In genomic region chr3:2856793-2857135, GRCh38 we compare ENCODE assay signal across 18 cellular contexts.
DNase-seq lines count a peak whose midpoint lies in the region; TF ChIP-seq lines count a peak whose summit lies in the region.
"Had no signal": no experiment of that assay in that cellular context is flagged by ENCODE, and none has a peak within 500 bp of the region (broad histone marks: within the 10 kb centered on the region; RNA-seq: fewer than 3 reads in every experiment).

No MANE protein-coding gene starts in this region.

- no peaks in the 10 kb centered on the region for H3K4me1 ChIP-seq in colonic mucosa
- H3K4me1 ChIP-seq: BE2C had no signal

- H3K27me3 Mint-ChIP-seq in immature natural killer cell (ENCODE audit: low read depth in 3 of 3) (peaks cover 0 to 6% (median 3%) of the 10 kb centered on the region in 3 donors), nephron progenitor cell (ENCODE audit: low read depth, poor library complexity) (no peaks in the 10 kb centered on the region)
- H3K27me3 Mint-ChIP-seq: CD4-positive, CD25-positive, alpha-beta regulatory T cell had no signal

- H3K27ac Mint-ChIP-seq in immature natural killer cell (peak overlapping the region in 4 of 6 donors; percentile 10 to 71 (median 49)), nephron progenitor cell (peak overlapping the region; percentile 74)
- H3K27ac Mint-ChIP-seq: CD4-positive, CD25-positive, alpha-beta regulatory T cell; H9 had no signal

- H3K4me3 Mint-ChIP-seq in immature natural killer cell (peak overlapping the region in 2 of 5 donors; percentile 19 to 74), nephron progenitor cell (no peak overlapping the region)
- H3K4me3 Mint-ChIP-seq: CD4-positive, CD25-positive, alpha-beta regulatory T cell; H9 had no signal

- intact Hi-C loops in colonic mucosa (cut with DNase I): no loop called here

- TF ChIP-seq CTCF in nephron progenitor cell (IDR thresholded peaks at IDR 0.05) (no peak), colonic mucosa (IDR thresholded peaks at IDR 0.05) (no peak)

- peaks cover 0 to 1% (median 0%) of the 10 kb centered on the region in 6 donors for H3K9me3 Mint-ChIP-seq in immature natural killer cell
- no peaks in the 10 kb centered on the region for H3K9me3 Mint-ChIP-seq in nephron progenitor cell
- H3K9me3 Mint-ChIP-seq: CD8-positive, alpha-beta memory T cell; H9 had no signal

- H3K27ac ChIP-seq in colonic mucosa: no peak overlapping the region
- H3K27ac ChIP-seq: HL-60 had no signal

- H3K4me3 ChIP-seq in colonic mucosa: no peak overlapping the region
- H3K4me3 ChIP-seq: GM12878, K562 had no signal

- no peaks in the 10 kb centered on the region for H3K36me3 Mint-ChIP-seq in immature natural killer cell
- H3K36me3 Mint-ChIP-seq in nephron progenitor cell (ENCODE audit: low read depth): no peaks in the 10 kb centered on the region
- H3K36me3 Mint-ChIP-seq: CD4-positive, CD25-positive, alpha-beta regulatory T cell; CD8-positive, alpha-beta memory T cell had no signal

- in situ Hi-C loops in G401 (cut with HindIII; ENCODE audit: low sequenced_read_pairs): no loop called here

- no peaks in the 10 kb centered on the region for H3K27me3 ChIP-seq in colonic mucosa
- H3K27me3 ChIP-seq: BE2C had no signal

- no peaks in the 10 kb centered on the region for H3K36me3 ChIP-seq in colonic mucosa
- H3K36me3 ChIP-seq: BE2C had no signal

- H3K4me1 Mint-ChIP-seq in immature natural killer cell: peaks cover 19 to 25% of the 10 kb centered on the region in 2 donors
- H3K4me1 Mint-ChIP-seq in nephron progenitor cell: peaks cover 18% of the 10 kb centered on the region
- H3K4me1 Mint-ChIP-seq: CD4-positive, CD25-positive, alpha-beta regulatory T cell had no signal

- H3K9ac ChIP-seq in colonic mucosa (ENCODE audit: low read depth in 2 of 2, low read length in 2 of 2): no peak overlapping the region

- no peaks in the 10 kb centered on the region for H3K9me3 ChIP-seq in colonic mucosa
- H3K9me3 ChIP-seq: BE2C had no signal

- DNase-seq in G401 (ENCODE audit: low spot score) (peak; percentile 6), immature natural killer cell (no peak), nephron progenitor cell (no peak), mucosa of gallbladder (ENCODE audit: low spot score) (no peak), colonic mucosa (no peak), HK-2 (ENCODE audit: unreplicated experiment) (no peak)
- no peak for DNase-seq in activated T-cell treated with anti-CD3 and anti-CD28 coated beads, Interleukin-2, amount 50 U/mL, for 1 hour
- DNase-seq: BE2C; CD4-positive, CD25-positive, alpha-beta regulatory T cell; CD8-positive, alpha-beta memory T cell; COR-L47; DMS153; DMS79; IMR-90 had no signal
